11 cellular contexts compared by ENCODE assay signal in the genomic region with DNA sequence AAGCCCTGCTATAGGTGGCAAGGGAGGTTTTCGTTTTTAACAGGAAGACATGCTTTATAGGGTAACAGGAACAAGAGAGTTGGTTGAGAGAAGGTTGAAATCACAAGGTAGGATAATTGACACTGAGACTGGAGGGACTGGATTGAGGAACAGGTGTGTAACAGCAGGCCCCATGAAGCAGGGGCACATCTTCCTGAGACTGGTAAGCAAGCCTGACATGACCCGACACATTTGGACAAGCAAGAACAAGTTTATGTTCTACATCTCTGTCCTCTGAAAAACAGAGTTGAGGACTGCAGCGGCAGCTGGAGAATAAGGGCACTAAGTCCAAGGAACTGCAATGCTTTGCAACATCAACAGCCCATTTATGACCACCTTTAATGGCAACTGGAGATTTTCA. TPM values are rescaled to one million over a fixed set of nuclear protein-coding genes. Genes with fewer than 3 reads are reported as not detected.
DNase-seq lines count a peak whose midpoint lies in the region; ATAC-seq and TF ChIP-seq lines count a peak whose summit lies in the region.
"Had no signal": no experiment of that assay in that cellular context is flagged by ENCODE, and none has a peak within 500 bp of the region (broad histone marks: within the 10 kb centered on the region; RNA-seq: fewer than 3 reads in every experiment).

No MANE protein-coding gene starts in this region.

- no peak for TF ChIP-seq EP300 in upper lobe of left lung (IDR thresholded peaks at IDR 0.05)

- peaks cover 44 to 71% (median 67%) of the 10 kb centered on the region in 10 experiments for H3K4me1 ChIP-seq in BLaER1 treated with 17β-estradiol and CSF1 and Interleukin-3, amounts not matched to agents 10 nM and 100 nM
- H3K4me1 ChIP-seq in mesodermal cell (ENCODE audit: control insufficient read depth, insufficient read depth, low read length, poor library complexity, severe bottlenecking) (peaks cover 23% of the 10 kb centered on the region), upper lobe of left lung (peaks cover 6 to 29% (median 15%) of the 10 kb centered on the region in 4 donors)

- peak; percentile 15 for TF ChIP-seq POLR2A in GM18505 (IDR thresholded peaks at IDR 0.05; ENCODE audit: borderline replicate concordance, extremely low read depth, insufficient read depth, insufficient read length)
- no peak for TF ChIP-seq POLR2A in upper lobe of left lung (IDR thresholded peaks at IDR 0.05)

- no peaks in the 10 kb centered on the region for H3K9me3 Mint-ChIP-seq in activated CD8-positive, alpha-beta T cell treated with anti-CD3 and anti-CD28 coated beads for 36 hours

- no peak for ATAC-seq in GM18505 (IDR thresholded peaks at IDR 0.05; ENCODE audit: unreplicated experiment)
- ATAC-seq in activated CD8-positive, alpha-beta T cell treated with anti-CD3 and anti-CD28 coated beads for 36 hours: no peak
- ATAC-seq in upper lobe of left lung (ENCODE audit: low FRiP score in 2 of 2): no peak

- TF ChIP-seq CTCF in activated CD8-positive, alpha-beta T cell treated with anti-CD3 and anti-CD28 coated beads for 36 hours (IDR thresholded peaks at IDR 0.05): no peak
- TF ChIP-seq CTCF in upper lobe of left lung (IDR thresholded peaks at IDR 0.05): no peak

- peaks cover 76% of the 10 kb centered on the region for H3K36me3 Mint-ChIP-seq in activated CD8-positive, alpha-beta T cell treated with anti-CD3 and anti-CD28 coated beads for 36 hours (ENCODE audit: low read depth)

- peak overlapping the region in 2 of 10 experiments; percentile 17 to 89; a peak in 2 of 20 replicates for H3K4me3 ChIP-seq in BLaER1 treated with 17β-estradiol and CSF1 and Interleukin-3, amounts not matched to agents 10 nM and 100 nM
- H3K4me3 ChIP-seq in mesodermal cell (ENCODE audit: extremely low read depth, insufficient read depth, low read length, poor library complexity, severe bottlenecking) (no peak overlapping the region), upper lobe of left lung (no peak overlapping the region)
- H3K4me3 ChIP-seq: ascending aorta, Peyer's patch had no signal

- peak overlapping the region; percentile 44 for H3K4me3 Mint-ChIP-seq in activated CD8-positive, alpha-beta T cell treated with anti-CD3 and anti-CD28 coated beads for 36 hours

- no peaks in the 10 kb centered on the region for H3K27me3 ChIP-seq in BLaER1 treated with 17β-estradiol and CSF1 and Interleukin-3, amounts not matched to agents 10 nM and 100 nM
- H3K27me3 ChIP-seq in upper lobe of left lung: no peaks in the 10 kb centered on the region
- H3K27me3 ChIP-seq: ascending aorta, Peyer's patch had no signal

- no peak overlapping the region for H3K27ac ChIP-seq in BLaER1 treated with 17β-estradiol and CSF1 and Interleukin-3, amounts not matched to agents 10 nM and 100 nM
- H3K27ac ChIP-seq in mesodermal cell (ENCODE audit: low read depth, low read length, severe bottlenecking) (peak overlapping the region; percentile 41), upper lobe of left lung (no peak overlapping the region)
- H3K27ac ChIP-seq: Peyer's patch had no signal

- CTCF ChIA-PET in activated CD8-positive, alpha-beta T cell treated with anti-CD3 and anti-CD28 coated beads for 36 hours (lab: Charles Lee): no interaction called here

- H3K4me1 Mint-ChIP-seq in activated CD8-positive, alpha-beta T cell treated with anti-CD3 and anti-CD28 coated beads for 36 hours (ENCODE audit: low read depth): peaks cover 43% of the 10 kb centered on the region

- H3K4me2 ChIP-seq in BLaER1 treated with 17β-estradiol and CSF1 and Interleukin-3, amounts not matched to agents 10 nM and 100 nM: peak overlapping the region; percentile 10 to 99 (median 94); a peak in 15 of 22 replicates

- POLR2A ChIA-PET in activated CD8-positive, alpha-beta T cell treated with anti-CD3 and anti-CD28 coated beads for 36 hours (lab: Charles Lee): no interaction called here

- no peaks in the 10 kb centered on the region for H3K9me3 ChIP-seq in BLaER1 treated with 17β-estradiol and CSF1 and Interleukin-3, amounts not matched to agents 10 nM and 100 nM (replicated peaks in 1 of 11)
- H3K9me3 ChIP-seq in mesodermal cell (ENCODE audit: control insufficient read depth, low read length) (no peaks in the 10 kb centered on the region), upper lobe of left lung (no peaks in the 10 kb centered on the region)
- H3K9me3 ChIP-seq: ascending aorta, Peyer's patch had no signal

- H3K27me3 Mint-ChIP-seq in activated CD8-positive, alpha-beta T cell treated with anti-CD3 and anti-CD28 coated beads for 36 hours: no peaks in the 10 kb centered on the region

- H3K27ac Mint-ChIP-seq in activated CD8-positive, alpha-beta T cell treated with anti-CD3 and anti-CD28 coated beads for 36 hours: peak overlapping the region; percentile 84

- DNase-seq in activated CD8-positive, alpha-beta T cell treated with anti-CD3 and anti-CD28 coated beads for 36 hours: no peak
- DNase-seq in HUDEP-2 (lab: John Stamatoyannopoulos, UW; ENCODE audit: unreplicated experiment in 76 of 76) (no peak), upper lobe of left lung (no peak), COLO829 (ENCODE audit: low spot score) (no peak)
- DNase-seq: kidney, Peyer's patch had no signal

- intact Hi-C loops in activated CD8-positive, alpha-beta T cell treated with anti-CD3 and anti-CD28 coated beads for 36 hours (cut with micrococcal nuclease): no loop called here

- H3K9ac ChIP-seq in BLaER1 treated with 17β-estradiol and CSF1 and Interleukin-3, amounts not matched to agents 10 nM and 100 nM: peak overlapping the region in 8 of 11 experiments; percentile 3 to 99 (median 15); a peak in 8 of 22 replicates

- H4K20me1 ChIP-seq in BLaER1 treated with 17β-estradiol and CSF1 and Interleukin-3, amounts not matched to agents 10 nM and 100 nM: peaks cover 90 to 99% (median 93%) of the 10 kb centered on the region in 11 experiments

- H3K36me3 ChIP-seq in BLaER1 treated with 17β-estradiol and CSF1 and Interleukin-3, amounts not matched to agents 10 nM and 100 nM: peaks cover 92 to 97% (median 94%) of the 10 kb centered on the region in 11 experiments
- H3K36me3 ChIP-seq in mesodermal cell (ENCODE audit: control insufficient read depth, insufficient read depth, low read length) (peaks cover 83% of the 10 kb centered on the region), upper lobe of left lung (peaks cover 4 to 87% (median 40%) of the 10 kb centered on the region in 4 donors)

- 90 to 100% methylated on average over 1 to 2 of the region's 3 CpGs for WGBS in mesodermal cell (ENCODE audit: insufficient coverage in 2 of 2), 2 experiments
- 64 to 81% methylated on average over 3 of the region's 3 CpGs for WGBS in upper lobe of left lung, 2 donors

RNA-seq across cellular contexts. Expression of a gene that starts 5.2 kb away (rescaled TPM):
- total RNA-seq in activated CD8-positive, alpha-beta T cell treated with anti-CD3 and anti-CD28 coated beads for 36 hours: 1,000 to 10,000 TPM; 1,299 to 1,356 TPM
- 827 TPM for polyA plus RNA-seq in mesodermal cell (2013, experiment 1 of 2)
- polyA plus RNA-seq in mesodermal cell (2013, experiment 2 of 2): 794 TPM
- 100 to 1,000 TPM; 284 to 942 (median 575) TPM for total RNA-seq in upper lobe of left lung

RNA-seq across cellular contexts. Expression of a gene that starts 33.0 kb away (rescaled TPM):
- 10 to 100 TPM; 10.3 to 11.3 TPM for total RNA-seq in activated CD8-positive, alpha-beta T cell treated with anti-CD3 and anti-CD28 coated beads for 36 hours
- polyA plus RNA-seq in mesodermal cell (2013, experiment 1 of 2): 5.0 TPM
- 6.1 TPM for polyA plus RNA-seq in mesodermal cell (2013, experiment 2 of 2)
- total RNA-seq in upper lobe of left lung: under 1 TPM in 4 of 6 donors, not detected in 2; 0.14 to 0.44 (median 0.25) TPM
- total RNA-seq: ascending aorta had no signal

RNA-seq across cellular contexts. Expression of a gene that starts 33.9 kb away (rescaled TPM):
- not detected for total RNA-seq in activated CD8-positive, alpha-beta T cell treated with anti-CD3 and anti-CD28 coated beads for 36 hours
- 3.3 TPM for polyA plus RNA-seq in mesodermal cell (2013, experiment 1 of 2)
- 1.9 TPM for polyA plus RNA-seq in mesodermal cell (2013, experiment 2 of 2)
- total RNA-seq in upper lobe of left lung: 1 to 10 TPM in 2 of 6 donors, under 1 TPM in 1, not detected in 3; 0.54 to 2.1 (median 2.0) TPM
- total RNA-seq: ascending aorta; Peyer's patch; T-helper 2 cell treated with Interferon-gamma antibody and Interleukin-4, amounts not matched to agents 100 ng/mL and 5 ng/mL, for 36 hours had no signal

Comparison
In these comparisons a context has a peak if more than half of its experiments do, and no peak if none do; other contexts are left out.
1. RNA of a gene that starts 33.0 kb away (total RNA-seq): 10.3 to 11.3 TPM in activated CD8-positive, alpha-beta T cell treated with anti-CD3 and anti-CD28 coated beads for 36 hours; 0.14 to 0.44 TPM in upper lobe of left lung; every median in the first group is over 4 times any median in the second.